1 cellular context compared by ENCODE assay signal in the genomic region with DNA sequence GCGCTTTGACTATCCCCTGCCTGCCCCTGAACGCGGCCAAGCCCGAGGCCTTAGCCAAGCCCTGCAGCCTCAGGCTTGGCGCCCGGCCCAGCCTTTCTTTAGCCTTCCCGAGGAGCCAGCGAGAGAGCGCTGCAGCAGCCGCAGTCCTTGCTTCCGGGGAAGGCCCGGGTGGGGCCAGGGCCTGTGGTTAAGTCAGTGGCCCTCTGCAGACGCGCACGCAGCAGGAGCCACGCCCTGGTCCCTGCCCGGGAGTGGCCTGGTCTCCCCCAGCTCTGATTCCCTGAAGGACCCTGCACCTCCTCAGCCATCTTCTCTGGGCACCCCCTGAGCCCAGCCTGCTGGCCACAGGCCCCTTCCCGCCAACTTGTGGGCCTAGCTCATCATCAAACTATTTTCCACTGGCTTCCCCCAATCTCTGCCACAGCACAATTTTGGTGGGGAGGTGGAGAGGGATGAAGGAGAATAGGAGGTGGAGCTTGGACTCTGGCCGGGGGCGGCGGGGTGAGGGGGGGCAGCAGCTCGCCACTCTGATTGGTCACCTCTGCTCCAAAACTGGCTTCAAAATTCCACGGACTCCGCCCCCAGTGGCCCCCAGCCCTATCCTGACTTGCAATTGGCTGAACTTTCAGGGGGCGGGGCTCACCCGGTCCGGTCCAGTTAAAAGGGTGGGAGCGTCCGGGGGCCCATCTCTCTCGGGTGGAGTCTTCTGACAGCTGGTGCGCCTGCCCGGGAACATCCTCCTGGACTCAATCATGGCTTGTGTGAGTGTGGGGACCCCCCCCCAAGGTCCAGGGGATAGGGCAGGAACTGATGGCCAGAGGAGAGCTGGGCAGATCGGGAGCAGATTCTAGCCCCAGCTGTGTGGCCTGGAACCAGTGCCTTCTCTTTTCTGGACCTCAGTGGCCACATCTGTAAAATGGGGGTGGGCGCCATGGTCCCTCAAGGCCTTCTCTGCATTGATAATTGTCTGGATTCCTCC.
A peak's percentile ranks its signal among the peaks of the same experiment; 100 is the strongest.
TF ChIP-seq lines count a peak whose summit lies in the region.

TSS of gene LGALS1 (plus strand) at position 686 of the 979 bp plus-strand sequence. CDS start at position 753, 67 bp downstream.

TF ChIP-seq in HepG2, 621 proteins besides CTCF, POLR2A, EP300 and RAD21 (continued from another document and continues in another):
- TF ChIP-seq, protein P1, sequence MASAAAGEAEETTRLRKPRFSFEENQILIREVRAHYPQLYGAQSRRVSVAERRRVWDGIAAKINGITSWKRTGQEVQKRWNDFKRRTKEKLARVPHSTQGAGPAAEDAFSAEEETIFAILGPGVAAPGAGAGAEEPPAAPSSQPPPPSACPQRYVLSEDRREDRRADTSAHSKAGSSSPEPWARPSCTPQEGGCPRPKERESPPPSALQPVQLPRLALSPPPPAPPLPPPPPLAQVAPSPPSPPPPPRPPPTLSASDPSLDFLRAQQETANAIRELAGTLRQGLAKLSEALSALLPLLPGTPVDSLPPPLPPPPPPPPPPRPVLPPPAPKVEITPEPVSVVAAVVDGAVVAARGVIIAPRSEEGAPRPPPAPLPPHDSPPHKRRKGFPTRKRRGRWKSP (CRISPR knock-in tag; IDR thresholded peaks at IDR 0.05), result no peak
- TF ChIP-seq DPF2 (CRISPR knock-in tag; IDR thresholded peaks at IDR 0.05; ENCODE audit: borderline replicate concordance, low read depth) (0 out of 2 replicates have a peak, but pooled peaks have one; percentile 27), ZNF720 (CRISPR knock-in tag; IDR thresholded peaks at IDR 0.05) (no peak), MXI1 (IDR thresholded peaks at IDR 0.05; ENCODE audit: borderline replicate concordance, low read depth, low read length) (no peak; the same call in 2 of the 3 replicates), SRSF1 (optimal IDR thresholded peaks at IDR 0.05; ENCODE audit: low read depth, low read length) (peak; percentile 98), SMC3 (IDR thresholded peaks at IDR 0.05; ENCODE audit: low read length) (no peak), JDP2 (CRISPR knock-in tag; IDR thresholded peaks at IDR 0.05; ENCODE audit: borderline replicate concordance) (no peak), RXRB (CRISPR knock-in tag; IDR thresholded peaks at IDR 0.05; ENCODE audit: borderline replicate concordance) (no peak), GABPB1 (CRISPR knock-in tag; IDR thresholded peaks at IDR 0.05) (peak; percentile 81), ZMYM4 (CRISPR knock-in tag; IDR thresholded peaks at IDR 0.05) (peak; percentile 41; the same call in 1 of the 2 replicates), PBX3 (CRISPR knock-in tag; IDR thresholded peaks at IDR 0.05; ENCODE audit: borderline replicate concordance) (no peak), ZNF441 (CRISPR knock-in tag; IDR thresholded peaks at IDR 0.05; ENCODE audit: borderline replicate concordance) (0 out of 2 replicates have a peak, but pooled peaks have one; percentile 37), ZNF263 (CRISPR knock-in tag; IDR thresholded peaks at IDR 0.05) (peak; percentile 88), TBX3 (IDR thresholded peaks at IDR 0.05; ENCODE audit: borderline replicate concordance) (no peak), RERE (CRISPR knock-in tag; IDR thresholded peaks at IDR 0.05; ENCODE audit: low read depth) (no peak; the same call in 1 of the 2 replicates), NFYB (CRISPR knock-in tag; IDR thresholded peaks at IDR 0.05) (peak; percentile 84), KDM2A (CRISPR knock-in tag; IDR thresholded peaks at IDR 0.05; ENCODE audit: borderline replicate concordance, low read depth) (peak; percentile 70; the same call in 1 of the 2 replicates), JUN (CRISPR knock-in tag; IDR thresholded peaks at IDR 0.05) (0 out of 2 replicates have a peak, but pooled peaks have one; percentile 56), ZNF761 (CRISPR knock-in tag; conservative IDR thresholded peaks at IDR 0.05) (no peak), KDM5B (CRISPR knock-in tag; IDR thresholded peaks at IDR 0.05; ENCODE audit: borderline replicate concordance) (peak; percentile 45; the same call in 1 of the 2 replicates), THAP11 (CRISPR knock-in tag; IDR thresholded peaks at IDR 0.05) (peak; percentile 26; the same call in 1 of the 2 replicates), U2AF1 (optimal IDR thresholded peaks at IDR 0.05; ENCODE audit: low read depth, low read length) (peak; percentile 57), DMAP1 (CRISPR knock-in tag; IDR thresholded peaks at IDR 0.05) (peak; percentile 27; the same call in 1 of the 2 replicates), ZGPAT (CRISPR knock-in tag; IDR thresholded peaks at IDR 0.05) (no peak; the same call in 1 of the 2 replicates), SIN3A (IDR thresholded peaks at IDR 0.05; ENCODE audit: borderline replicate concordance, low read depth, low read length) (peak; percentile 22; the same call in 1 of the 2 replicates), NONO (IDR thresholded peaks at IDR 0.05) (no peak), NONO (CRISPR knock-in tag; conservative IDR thresholded peaks at IDR 0.05) (0 out of 2 replicates have a peak, but pooled peaks have one; percentile 54), NFYC (CRISPR knock-in tag; IDR thresholded peaks at IDR 0.05) (peak; percentile 83), KDM1A (CRISPR knock-in tag; IDR thresholded peaks at IDR 0.05) (peak; percentile 66; the same call in 1 of the 2 replicates)
- TF ChIP-seq, protein P2, sequence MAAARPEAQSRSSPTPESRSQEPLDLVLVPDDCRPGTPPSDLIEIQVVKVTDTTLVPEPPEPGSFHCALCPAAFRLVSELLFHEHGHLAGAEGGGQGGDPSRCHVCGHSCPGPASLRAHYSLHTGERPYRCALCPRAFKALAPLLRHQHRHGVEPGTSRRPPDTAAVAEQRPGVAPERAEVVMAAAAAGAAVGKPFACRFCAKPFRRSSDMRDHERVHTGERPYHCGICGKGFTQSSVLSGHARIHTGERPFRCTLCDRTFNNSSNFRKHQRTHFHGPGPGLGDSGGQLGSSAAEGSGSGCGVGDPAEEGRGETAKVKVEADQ (CRISPR knock-in tag; IDR thresholded peaks at IDR 0.05; ENCODE audit: borderline replicate concordance), result no peak
- TF ChIP-seq, protein P3, sequence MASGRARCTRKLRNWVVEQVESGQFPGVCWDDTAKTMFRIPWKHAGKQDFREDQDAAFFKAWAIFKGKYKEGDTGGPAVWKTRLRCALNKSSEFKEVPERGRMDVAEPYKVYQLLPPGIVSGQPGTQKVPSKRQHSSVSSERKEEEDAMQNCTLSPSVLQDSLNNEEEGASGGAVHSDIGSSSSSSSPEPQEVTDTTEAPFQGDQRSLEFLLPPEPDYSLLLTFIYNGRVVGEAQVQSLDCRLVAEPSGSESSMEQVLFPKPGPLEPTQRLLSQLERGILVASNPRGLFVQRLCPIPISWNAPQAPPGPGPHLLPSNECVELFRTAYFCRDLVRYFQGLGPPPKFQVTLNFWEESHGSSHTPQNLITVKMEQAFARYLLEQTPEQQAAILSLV (CRISPR knock-in tag; IDR thresholded peaks at IDR 0.05; ENCODE audit: borderline replicate concordance), result peak; percentile 74
- TF ChIP-seq, protein P4, sequence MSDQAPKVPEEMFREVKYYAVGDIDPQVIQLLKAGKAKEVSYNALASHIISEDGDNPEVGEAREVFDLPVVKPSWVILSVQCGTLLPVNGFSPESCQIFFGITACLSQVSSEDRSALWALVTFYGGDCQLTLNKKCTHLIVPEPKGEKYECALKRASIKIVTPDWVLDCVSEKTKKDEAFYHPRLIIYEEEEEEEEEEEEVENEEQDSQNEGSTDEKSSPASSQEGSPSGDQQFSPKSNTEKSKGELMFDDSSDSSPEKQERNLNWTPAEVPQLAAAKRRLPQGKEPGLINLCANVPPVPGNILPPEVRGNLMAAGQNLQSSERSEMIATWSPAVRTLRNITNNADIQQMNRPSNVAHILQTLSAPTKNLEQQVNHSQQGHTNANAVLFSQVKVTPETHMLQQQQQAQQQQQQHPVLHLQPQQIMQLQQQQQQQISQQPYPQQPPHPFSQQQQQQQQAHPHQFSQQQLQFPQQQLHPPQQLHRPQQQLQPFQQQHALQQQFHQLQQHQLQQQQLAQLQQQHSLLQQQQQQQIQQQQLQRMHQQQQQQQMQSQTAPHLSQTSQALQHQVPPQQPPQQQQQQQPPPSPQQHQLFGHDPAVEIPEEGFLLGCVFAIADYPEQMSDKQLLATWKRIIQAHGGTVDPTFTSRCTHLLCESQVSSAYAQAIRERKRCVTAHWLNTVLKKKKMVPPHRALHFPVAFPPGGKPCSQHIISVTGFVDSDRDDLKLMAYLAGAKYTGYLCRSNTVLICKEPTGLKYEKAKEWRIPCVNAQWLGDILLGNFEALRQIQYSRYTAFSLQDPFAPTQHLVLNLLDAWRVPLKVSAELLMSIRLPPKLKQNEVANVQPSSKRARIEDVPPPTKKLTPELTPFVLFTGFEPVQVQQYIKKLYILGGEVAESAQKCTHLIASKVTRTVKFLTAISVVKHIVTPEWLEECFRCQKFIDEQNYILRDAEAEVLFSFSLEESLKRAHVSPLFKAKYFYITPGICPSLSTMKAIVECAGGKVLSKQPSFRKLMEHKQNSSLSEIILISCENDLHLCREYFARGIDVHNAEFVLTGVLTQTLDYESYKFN (CRISPR knock-in tag; conservative IDR thresholded peaks at IDR 0.05), result peak; percentile 46; the same call in 1 of the 2 replicates
- TF ChIP-seq, protein P5, sequence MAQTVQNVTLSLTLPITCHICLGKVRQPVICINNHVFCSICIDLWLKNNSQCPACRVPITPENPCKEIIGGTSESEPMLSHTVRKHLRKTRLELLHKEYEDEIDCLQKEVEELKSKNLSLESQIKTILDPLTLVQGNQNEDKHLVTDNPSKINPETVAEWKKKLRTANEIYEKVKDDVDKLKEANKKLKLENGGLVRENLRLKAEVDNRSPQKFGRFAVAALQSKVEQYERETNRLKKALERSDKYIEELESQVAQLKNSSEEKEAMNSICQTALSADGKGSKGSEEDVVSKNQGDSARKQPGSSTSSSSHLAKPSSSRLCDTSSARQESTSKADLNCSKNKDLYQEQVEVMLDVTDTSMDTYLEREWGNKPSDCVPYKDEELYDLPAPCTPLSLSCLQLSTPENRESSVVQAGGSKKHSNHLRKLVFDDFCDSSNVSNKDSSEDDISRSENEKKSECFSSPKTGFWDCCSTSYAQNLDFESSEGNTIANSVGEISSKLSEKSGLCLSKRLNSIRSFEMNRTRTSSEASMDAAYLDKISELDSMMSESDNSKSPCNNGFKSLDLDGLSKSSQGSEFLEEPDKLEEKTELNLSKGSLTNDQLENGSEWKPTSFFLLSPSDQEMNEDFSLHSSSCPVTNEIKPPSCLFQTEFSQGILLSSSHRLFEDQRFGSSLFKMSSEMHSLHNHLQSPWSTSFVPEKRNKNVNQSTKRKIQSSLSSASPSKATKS (CRISPR knock-in tag; IDR thresholded peaks at IDR 0.05), result no peak
